12 cellular contexts compared by ENCODE assay signal in the genomic region with DNA sequence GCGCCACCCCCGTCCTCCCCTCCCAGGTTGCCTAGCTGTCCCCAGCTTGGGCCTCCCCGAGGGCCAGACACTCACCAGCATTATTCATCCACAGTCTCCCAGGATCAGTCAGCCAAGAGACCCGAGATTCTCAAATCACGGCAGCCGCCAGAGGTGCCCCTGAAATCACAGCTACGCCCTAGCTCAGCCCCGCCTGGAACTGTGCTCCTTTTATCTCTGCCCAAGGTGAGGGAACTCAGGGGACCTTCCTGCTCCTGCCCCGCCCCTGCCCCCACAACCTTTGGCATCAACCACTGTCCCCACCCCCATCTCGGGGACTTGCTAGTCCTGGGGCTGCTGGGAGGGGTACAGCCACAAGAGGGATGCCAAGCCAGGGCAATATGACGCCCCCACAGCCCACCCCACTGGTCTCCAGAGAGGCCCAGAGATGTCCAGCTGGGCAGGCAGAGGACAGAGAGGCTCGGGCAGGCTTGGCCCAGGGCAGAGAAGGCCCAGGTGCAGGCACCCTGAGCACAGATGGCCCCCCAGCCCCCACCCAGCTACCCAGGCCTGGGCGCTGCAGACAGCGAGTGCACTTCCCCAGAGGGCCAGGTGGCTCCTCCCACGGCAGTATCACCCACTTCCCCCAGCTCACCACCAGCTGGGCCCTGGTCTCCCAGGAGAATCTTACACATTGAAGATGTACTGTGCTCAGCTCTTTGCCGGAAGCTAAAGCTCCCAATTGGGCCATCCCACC. TPM values are rescaled to one million over a fixed set of nuclear protein-coding genes. Genes with fewer than 3 reads are reported as not detected.
A peak's percentile ranks its signal among the peaks of the same experiment; 100 is the strongest.
DNase-seq lines count a peak whose midpoint lies in the region; FAIRE-seq and TF ChIP-seq lines count a peak whose summit lies in the region.
"Had no signal": no experiment of that assay in that cellular context is flagged by ENCODE, and none has a peak within 500 bp of the region (broad histone marks: within the 10 kb centered on the region; RNA-seq: fewer than 3 reads in every experiment).

A gene with protein sequence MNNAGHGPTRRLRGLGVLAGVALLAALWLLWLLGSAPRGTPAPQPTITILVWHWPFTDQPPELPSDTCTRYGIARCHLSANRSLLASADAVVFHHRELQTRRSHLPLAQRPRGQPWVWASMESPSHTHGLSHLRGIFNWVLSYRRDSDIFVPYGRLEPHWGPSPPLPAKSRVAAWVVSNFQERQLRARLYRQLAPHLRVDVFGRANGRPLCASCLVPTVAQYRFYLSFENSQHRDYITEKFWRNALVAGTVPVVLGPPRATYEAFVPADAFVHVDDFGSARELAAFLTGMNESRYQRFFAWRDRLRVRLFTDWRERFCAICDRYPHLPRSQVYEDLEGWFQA (minus strand): TSS at position 185 of the 736 bp plus-strand sequence. CDS start 97 bp downstream, at position 88.

- DNase-seq in BE2C (peak; percentile 46), GF-D8 (lab: John Stamatoyannopoulos, UW) (peak; percentile 70), T-helper 9 cell (peak; percentile 26), germinal center (ENCODE audit: low spot score) (peak; percentile 60), NCI-H146 (lab: John Stamatoyannopoulos, UW) (no peak), urothelium cell line (ENCODE audit: low spot score) (no peak), posterior vena cava (ENCODE audit: low spot score) (no peak), DMS114 treated with DMSO at 0.1 percent for 48 hours (lab: John Stamatoyannopoulos, UW; ENCODE audit: unreplicated experiment) (no peak)
- DNase-seq: brain microvascular endothelial cell, NCI-H187 treated with DMSO at 0.1 percent for 48 hours, occipital lobe had no signal

- TF ChIP-seq CTCF in BE2C (IDR thresholded peaks at IDR 0.05; ENCODE audit: low read depth, low read length) = no peak

- FAIRE-seq in urothelium cell line (lab: Jason Lieb, UNC) = no peak
- FAIRE-seq: G401.6 had no signal

- H3K4me1 ChIP-seq in BE2C = peaks cover 6% of the 10 kb centered on the region

- H3K4me3 ChIP-seq in BE2C (ENCODE audit: low read depth, low read length) = no peak within 1 kb of the TSS

- no peaks in the 10 kb centered on the region for H3K9me3 ChIP-seq in BE2C

- no peaks in the 10 kb centered on the region for H3K27me3 ChIP-seq in BE2C
- H3K27me3 ChIP-seq: brain microvascular endothelial cell had no signal

- intact Hi-C loops in posterior vena cava (cut with DNase I) = loop anchor here in 1 of 2 donors (10.0 kb wide), 1 partner anchor 187 kb away; a partner anchor contains a TSS

- H3K36me3 ChIP-seq in BE2C = peaks cover 2% of the 10 kb centered on the region; the same call in 1 of the 2 replicates
- H3K36me3 ChIP-seq: brain microvascular endothelial cell had no signal

RNA-seq across cellular contexts. Expression of the gene that starts here (rescaled TPM):
- polyA plus RNA-seq in BE2C (2012; ENCODE audit: insufficient read depth, insufficient read length, low read depth) = 0.88 TPM
- under 1 TPM; 0.24 to 0.32 TPM for total RNA-seq in posterior vena cava
- total RNA-seq: occipital lobe had no signal

Comparison
In these comparisons a context has a peak if more than half of its experiments do, and no peak if none do; other contexts are left out.
1. DNase-seq: peak in BE2C (single experiment), GF-D8 (single experiment), T-helper 9 cell (single experiment) and germinal center (single experiment); none in NCI-H146 (single experiment), urothelium cell line (single experiment), posterior vena cava (single experiment) and DMS114 treated with DMSO at 0.1 percent for 48 hours (single experiment).